ENCODE assay signal across 9 cellular contexts in the genomic region with DNA sequence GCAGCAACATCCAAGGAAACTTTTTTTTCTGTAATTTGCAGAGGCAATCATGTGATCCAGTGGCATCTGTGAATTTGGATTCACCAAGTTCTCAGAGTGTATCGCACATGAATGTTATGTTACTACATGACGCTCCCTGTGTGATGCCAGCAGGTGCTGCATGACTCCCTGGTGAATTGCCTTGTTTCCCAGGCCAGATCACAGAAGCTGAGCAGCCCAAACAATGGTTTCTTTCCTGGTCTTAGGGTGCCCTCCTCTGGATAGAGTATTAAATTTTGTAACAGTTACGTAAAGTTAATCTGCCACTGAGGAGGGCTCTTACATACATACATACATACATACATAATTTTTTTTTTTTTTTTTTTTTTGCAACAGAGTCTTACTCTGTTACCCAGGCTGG. TPM values are rescaled to one million over a fixed set of nuclear protein-coding genes. Genes with fewer than 3 reads are reported as not detected.
DNase-seq lines count a peak whose midpoint lies in the region; ATAC-seq and TF ChIP-seq lines count a peak whose summit lies in the region.
"Had no signal": no experiment of that assay in that cellular context is flagged by ENCODE, and none has a peak within 500 bp of the region (broad histone marks: within the 10 kb centered on the region; RNA-seq: fewer than 3 reads in every experiment).

No MANE protein-coding gene starts in this region.

- intact Hi-C loops in heart right ventricle (cut with DNase I) (loop anchor here in 8 of 10 donors (5.0 to 10.0 kb wide), 6 partner anchors 36 to 138 kb away; a partner anchor contains a TSS), cardiac septum (cut with DNase I) (no loop called here), dorsolateral prefrontal cortex (cut with DNase I) (loop anchor here (1.0 to 10.0 kb wide), 5 partner anchors 38 to 138 kb away; a partner anchor contains a TSS)

- H3K4me1 ChIP-seq in heart right ventricle (peaks cover 4 to 24% (median 12%) of the 10 kb centered on the region in 9 donors), RWPE2 (ENCODE audit: insufficient read depth, poor library complexity, severe bottlenecking) (peaks cover 3% of the 10 kb centered on the region)

- no peaks in the 10 kb centered on the region for H3K27me3 Mint-ChIP-seq in naive B cell
- H3K27me3 Mint-ChIP-seq: dendritic cell treated with granulocyte-macrophage colony-stimulating factor and Interleukin-4, amounts not matched to agents 40 ng/mL and 50 ng/mL, for 4 days had no signal

- 55 to 70% methylated on average over 3 of the region's 3 CpGs for WGBS in heart right ventricle, 2 donors

- H3K4me3 Mint-ChIP-seq in naive B cell: peak overlapping the region in 1 of 8 donors; percentile 77
- H3K4me3 Mint-ChIP-seq: dendritic cell treated with granulocyte-macrophage colony-stimulating factor and Interleukin-4, amounts not matched to agents 40 ng/mL and 50 ng/mL, for 4 days had no signal

- no peaks in the 10 kb centered on the region for H3K27me3 ChIP-seq in heart right ventricle
- no peaks in the 10 kb centered on the region for H3K27me3 ChIP-seq in RWPE2 (ENCODE audit: insufficient read depth, poor library complexity, severe bottlenecking)
- no peaks in the 10 kb centered on the region for H3K27me3 ChIP-seq in dorsolateral prefrontal cortex

- H3K4me3 ChIP-seq in heart right ventricle (no peak overlapping the region), RWPE2 (ENCODE audit: severe bottlenecking) (no peak overlapping the region), dorsolateral prefrontal cortex (peak overlapping the region in 7 of 59 donors; percentile 2 to 17 (median 8))

- H3K27ac Mint-ChIP-seq in naive B cell: peak overlapping the region in 1 of 6 donors; percentile 77
- H3K27ac Mint-ChIP-seq: dendritic cell treated with granulocyte-macrophage colony-stimulating factor and Interleukin-4, amounts not matched to agents 40 ng/mL and 50 ng/mL, for 4 days had no signal

- no peaks in the 10 kb centered on the region for H3K36me3 Mint-ChIP-seq in naive B cell

- DNase-seq in heart right ventricle (peak in 1 of 2 donors; percentile 13), cardiac septum (ENCODE audit: low spot score) (no peak), NAMALWA (ENCODE audit: low spot score) (peak; percentile 89), RWPE2 (ENCODE audit: low spot score) (no peak), dorsolateral prefrontal cortex (peak in 9 of 10 donors; percentile 10 to 78 (median 55)), naive B cell (peak; percentile 15), epidermal melanocyte (ENCODE audit: insufficient read length, low spot score) (no peak)

- peak in 6 of 9 donors; percentile 11 to 43 (median 36) for TF ChIP-seq CTCF in heart right ventricle (IDR thresholded peaks at IDR 0.05)
- peak; percentile 51 for TF ChIP-seq CTCF in RWPE2 (IDR thresholded peaks at IDR 0.05; ENCODE audit: poor library complexity, severe bottlenecking)
- TF ChIP-seq CTCF in dorsolateral prefrontal cortex (IDR thresholded peaks at IDR 0.05 in 54 of 56, conservative IDR thresholded peaks at IDR 0.05 in 2 of 56; ENCODE audit: low read depth in 1 of 56, partially characterized antibody in 56 of 56): peak in 55 of 56 donors; percentile 8 to 78 (median 59)

- H3K9me3 Mint-ChIP-seq in naive B cell: no peaks in the 10 kb centered on the region
- H3K9me3 Mint-ChIP-seq: dendritic cell treated with granulocyte-macrophage colony-stimulating factor and Interleukin-4, amounts not matched to agents 40 ng/mL and 50 ng/mL, for 4 days had no signal

- H3K9me3 ChIP-seq in heart right ventricle: no peaks in the 10 kb centered on the region
- H3K9me3 ChIP-seq in RWPE2 (ENCODE audit: severe bottlenecking): no peaks in the 10 kb centered on the region

- peak in 3 of 8 donors; percentile 14 to 45 (median 29) for ATAC-seq in heart right ventricle
- peak; percentile 70 for ATAC-seq in RWPE2 (ENCODE audit: low read depth)
- no peak for ATAC-seq in naive B cell (ENCODE audit: low read depth in 2 of 2)
- no peak for ATAC-seq in HG02588 (IDR thresholded peaks at IDR 0.05; ENCODE audit: unreplicated experiment)

- H3K27ac ChIP-seq in heart right ventricle (no peak overlapping the region), RWPE2 (ENCODE audit: poor library complexity, severe bottlenecking) (no peak overlapping the region), dorsolateral prefrontal cortex (peak overlapping the region in 57 of 59 donors; percentile 1 to 86 (median 68))

- peaks cover 0 to 34% (median 16%) of the 10 kb centered on the region in 9 donors for H3K36me3 ChIP-seq in heart right ventricle
- peaks cover 19% of the 10 kb centered on the region for H3K36me3 ChIP-seq in RWPE2 (ENCODE audit: low read depth)

- peaks cover 13 to 20% (median 17%) of the 10 kb centered on the region in 3 donors for H3K4me1 Mint-ChIP-seq in naive B cell

RNA-seq across cellular contexts. Expression of a gene that starts 3.6 kb away (rescaled TPM):
- total RNA-seq in heart right ventricle: 1 to 10 TPM; 5.4 to 10.0 (median 6.9) TPM
- polyA plus RNA-seq in heart right ventricle: 1 to 10 TPM; 5.8 to 8.3 TPM
- total RNA-seq in cardiac septum: 6.1 TPM
- total RNA-seq in dorsolateral prefrontal cortex: 10 to 100 TPM in 107 of 120 experiments, 1 to 10 TPM in 13; 8.2 to 18.7 (median 13.4) TPM
- 1 to 10 TPM; 4.7 to 9.8 (median 5.7) TPM for polyA plus RNA-seq in naive B cell (ENCODE audit: low read depth in 6 of 6)

RNA-seq across cellular contexts. Expression of a gene that starts 28.3 kb away (rescaled TPM):
- total RNA-seq in heart right ventricle (10 to 100 TPM; 14.1 to 17.8 (median 15.3) TPM), cardiac septum (14.5 TPM), dorsolateral prefrontal cortex (10 to 100 TPM; 17.5 to 42.7 (median 26.8) TPM)
- polyA plus RNA-seq in heart right ventricle (10 to 100 TPM in 1 of 2 donors, 1 to 10 TPM in 1; 9.0 to 17.7 TPM), naive B cell (ENCODE audit: low read depth in 6 of 6) (10 to 100 TPM; 14.6 to 34.4 (median 21.8) TPM)

RNA-seq across cellular contexts. Expression of a gene that starts 35.6 kb away (rescaled TPM):
- 100 to 1,000 TPM; 106 to 130 (median 113) TPM for total RNA-seq in heart right ventricle
- 100 to 1,000 TPM; 121 to 135 TPM for polyA plus RNA-seq in heart right ventricle
- total RNA-seq in cardiac septum: 86.4 TPM
- total RNA-seq in dorsolateral prefrontal cortex: 100 to 1,000 TPM in 100 of 120 experiments, 10 to 100 TPM in 20; 82.0 to 137 (median 116) TPM
- polyA plus RNA-seq in naive B cell (ENCODE audit: low read depth in 6 of 6): 100 to 1,000 TPM; 109 to 249 (median 128) TPM

RNA-seq across cellular contexts. Expression of a gene that starts 37.8 kb away (rescaled TPM):
- total RNA-seq in heart right ventricle: 10 to 100 TPM; 37.4 to 68.9 (median 49.7) TPM
- 10 to 100 TPM in 1 of 2 donors, 1 to 10 TPM in 1; 4.7 to 15.7 TPM for polyA plus RNA-seq in heart right ventricle
- total RNA-seq in cardiac septum: 52.3 TPM
- 100 to 1,000 TPM in 118 of 120 experiments, 10 to 100 TPM in 2; 96.1 to 181 (median 132) TPM for total RNA-seq in dorsolateral prefrontal cortex
- 10 to 100 TPM; 14.7 to 54.3 (median 36.7) TPM for polyA plus RNA-seq in naive B cell (ENCODE audit: low read depth in 6 of 6)

RNA-seq across cellular contexts. Expression of a gene that starts 48.0 kb away (rescaled TPM):
- total RNA-seq in heart right ventricle: 10 to 100 TPM; 11.6 to 30.4 (median 15.5) TPM
- polyA plus RNA-seq in heart right ventricle: 10 to 100 TPM; 22.7 to 25.1 TPM
- total RNA-seq in cardiac septum: 20.5 TPM
- total RNA-seq in dorsolateral prefrontal cortex: 10 to 100 TPM; 19.4 to 81.4 (median 38.0) TPM
- polyA plus RNA-seq in naive B cell (ENCODE audit: low read depth in 6 of 6): 10 to 100 TPM; 39.0 to 59.9 (median 47.1) TPM

Comparison
In these comparisons a context has a peak if more than half of its experiments do, and no peak if none do; other contexts are left out.
1. DNase-seq: peak in NAMALWA (single experiment), dorsolateral prefrontal cortex (9 of 10) and naive B cell (single experiment); none in cardiac septum (single experiment), RWPE2 (single experiment) and epidermal melanocyte (single experiment).
2. H3K27ac ChIP-seq: peak in dorsolateral prefrontal cortex (57 of 59); none in heart right ventricle (0 of 10) and RWPE2 (single experiment).
3. Peak in every context shown above with its lines, with median percentiles within 50 percentile points of each other: CTCF ChIP-seq.